Comparison of ENCODE assay signal across 1 cellular context in genomic region chr7:24609570-24609969, GRCh38.
TF ChIP-seq lines count a peak whose summit lies in the region.

No MANE protein-coding gene starts in this region.

TF ChIP-seq in GM12878, 131 proteins besides CTCF, POLR2A, EP300 and RAD21 (continued from another document):
- TF ChIP-seq MYC (IDR thresholded peaks at IDR 0.05; ENCODE audit: insufficient read depth, insufficient read length, insufficient replicate concordance, low read length, severe bottlenecking) = no peak
- TF ChIP-seq CHD4 (IDR thresholded peaks at IDR 0.05) = no peak
- TF ChIP-seq EED (IDR thresholded peaks at IDR 0.05; ENCODE audit: low read depth) = no peak
- no peak for TF ChIP-seq ZSCAN29 (IDR thresholded peaks at IDR 0.05)
- TF ChIP-seq E2F8 (IDR thresholded peaks at IDR 0.05; ENCODE audit: low read depth, partially characterized antibody) = no peak
- TF ChIP-seq CBX3 (IDR thresholded peaks at IDR 0.05; ENCODE audit: borderline replicate concordance, low read depth) = no peak
